17 cellular contexts compared by ENCODE assay signal in the genomic region with DNA sequence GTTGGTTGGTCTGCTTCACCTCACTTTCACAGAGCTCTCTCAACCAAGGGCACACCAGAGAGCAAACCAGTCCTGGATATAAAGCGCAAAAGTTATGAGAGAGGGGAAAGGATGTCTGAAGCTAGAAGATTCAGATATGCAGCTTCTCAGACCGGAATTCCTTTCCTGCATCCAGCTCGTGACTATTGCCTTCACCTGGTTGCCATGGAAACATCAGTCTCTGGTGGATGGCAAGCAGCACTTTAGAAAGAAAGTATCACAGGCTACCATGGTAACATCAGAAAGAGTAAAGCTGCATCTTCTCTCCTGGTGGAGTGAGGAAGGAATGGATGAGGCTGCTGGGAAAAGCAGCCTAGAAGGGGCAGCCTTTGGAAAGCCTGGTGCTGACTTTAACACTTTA.
"Had no signal": no experiment of that assay in that cellular context is flagged by ENCODE, and none has a peak within 500 bp of the region (broad histone marks: within the 10 kb centered on the region; RNA-seq: fewer than 3 reads in every experiment).

No MANE protein-coding gene starts in this region.

- H3K27ac Mint-ChIP-seq: activated CD4-positive, alpha-beta T cell treated with anti-CD3 and anti-CD28 coated beads, Interleukin-2, amount 10 ng/mL, durations not matched to agents 24 days and 14 days; activated CD8-positive, alpha-beta T cell treated with anti-CD3 and anti-CD28 coated beads for 36 hours; activated naive CD8-positive, alpha-beta T cell treated with anti-CD3 and anti-CD28 coated beads, Interleukin-2, amount 10 ng/mL, durations not matched to agents 7 days and 5 days; activated T-helper 2 cell treated with anti-CD3 and anti-CD28 coated beads, Interferon-gamma antibody, Interleukin-2, Interleukin-4, amounts not matched to agents 10 μg/mL and 5 μg/mL and 100 μg/mL, durations not matched to agents 14 hours and 24 hours and 36 hours; stimulated activated naive B cell treated with anti-CD40 and anti-IgM and Interleukin-4, amounts not matched to agents 10 μg/mL and 1 μg/mL and 100 μg/mL, for 72 hours had no signal

- H3K27me3 Mint-ChIP-seq: activated CD4-positive, alpha-beta T cell treated with anti-CD3 and anti-CD28 coated beads, Interleukin-2, amount 10 ng/mL, durations not matched to agents 24 days and 14 days; activated CD8-positive, alpha-beta T cell treated with anti-CD3 and anti-CD28 coated beads for 36 hours; activated naive CD8-positive, alpha-beta T cell treated with anti-CD3 and anti-CD28 coated beads, Interleukin-2, amount 10 ng/mL, durations not matched to agents 7 days and 5 days; stimulated activated naive B cell treated with anti-CD40 and anti-IgM and Interleukin-4, amounts not matched to agents 10 μg/mL and 1 μg/mL and 100 μg/mL, for 72 hours had no signal

- H3K27me3 ChIP-seq: gastrocnemius medialis, heart left ventricle, neutrophil, spleen had no signal

- H3K9me3 Mint-ChIP-seq: activated CD4-positive, alpha-beta T cell treated with anti-CD3 and anti-CD28 coated beads, Interleukin-2, amount 10 ng/mL, durations not matched to agents 24 days and 14 days; activated CD8-positive, alpha-beta T cell treated with anti-CD3 and anti-CD28 coated beads for 36 hours; activated naive CD8-positive, alpha-beta T cell treated with anti-CD3 and anti-CD28 coated beads, Interleukin-2, amount 10 ng/mL, durations not matched to agents 7 days and 5 days; activated T-helper 2 cell treated with anti-CD3 and anti-CD28 coated beads, Interferon-gamma antibody, Interleukin-2, Interleukin-4, amounts not matched to agents 10 μg/mL and 5 μg/mL and 100 μg/mL, durations not matched to agents 14 hours and 24 hours and 36 hours; immature natural killer cell; natural killer cell; stimulated activated naive B cell treated with anti-CD40 and anti-IgM and Interleukin-4, amounts not matched to agents 10 μg/mL and 1 μg/mL and 100 μg/mL, for 72 hours had no signal

- H3K4me1 ChIP-seq: gastrocnemius medialis had no signal

- H3K4me3 Mint-ChIP-seq: activated CD4-positive, alpha-beta T cell treated with anti-CD3 and anti-CD28 coated beads, Interleukin-2, amount 10 ng/mL, durations not matched to agents 24 days and 14 days; activated CD8-positive, alpha-beta T cell treated with anti-CD3 and anti-CD28 coated beads for 36 hours; activated naive CD8-positive, alpha-beta T cell treated with anti-CD3 and anti-CD28 coated beads, Interleukin-2, amount 10 ng/mL, durations not matched to agents 7 days and 5 days; immature natural killer cell; natural killer cell; stimulated activated naive B cell treated with anti-CD40 and anti-IgM and Interleukin-4, amounts not matched to agents 10 μg/mL and 1 μg/mL and 100 μg/mL, for 72 hours had no signal

- H3K9me3 ChIP-seq: gastrocnemius medialis, heart left ventricle, neutrophil, spleen had no signal

- H3K4me3 ChIP-seq: coronary artery, gastrocnemius medialis, heart left ventricle, spleen had no signal

- H3K27ac ChIP-seq: coronary artery, gastrocnemius medialis, neutrophil had no signal

- ATAC-seq: activated CD8-positive, alpha-beta T cell treated with anti-CD3 and anti-CD28 coated beads for 36 hours; gastrocnemius medialis; heart left ventricle; natural killer cell; stimulated activated naive B cell treated with anti-CD40 and anti-IgM and Interleukin-4, amounts not matched to agents 10 μg/mL and 1 μg/mL and 100 μg/mL, for 72 hours had no signal

- DNase-seq: activated CD4-positive, alpha-beta T cell treated with anti-CD3 and anti-CD28 coated beads, Interleukin-2, amount 10 ng/mL, durations not matched to agents 24 days and 14 days; activated CD8-positive, alpha-beta T cell treated with anti-CD3 and anti-CD28 coated beads for 36 hours; activated naive CD4-positive, alpha-beta T cell treated with Interleukin-2 at 50 U/mL for 16 hours; activated naive CD8-positive, alpha-beta T cell treated with anti-CD3 and anti-CD28 coated beads, Interleukin-2, amount 10 ng/mL, durations not matched to agents 7 days and 5 days; activated T-cell treated with anti-CD3 and anti-CD28 coated beads, Interleukin-2, amount 50 U/mL, for 1 hour; gastrocnemius medialis; heart left ventricle; immature natural killer cell; kidney glomerular epithelial cell; natural killer cell; spleen; stimulated activated CD4-positive, alpha-beta T cell treated with anti-CD3 and anti-CD28 coated beads, Interleukin-4, amount 100 ng/mL, for 4 hours; stimulated activated naive B cell treated with anti-CD40 and anti-IgM and Interleukin-4, amounts not matched to agents 10 μg/mL and 1 μg/mL and 100 μg/mL, for 72 hours; T1000 had no signal
